In the genomic region with DNA sequence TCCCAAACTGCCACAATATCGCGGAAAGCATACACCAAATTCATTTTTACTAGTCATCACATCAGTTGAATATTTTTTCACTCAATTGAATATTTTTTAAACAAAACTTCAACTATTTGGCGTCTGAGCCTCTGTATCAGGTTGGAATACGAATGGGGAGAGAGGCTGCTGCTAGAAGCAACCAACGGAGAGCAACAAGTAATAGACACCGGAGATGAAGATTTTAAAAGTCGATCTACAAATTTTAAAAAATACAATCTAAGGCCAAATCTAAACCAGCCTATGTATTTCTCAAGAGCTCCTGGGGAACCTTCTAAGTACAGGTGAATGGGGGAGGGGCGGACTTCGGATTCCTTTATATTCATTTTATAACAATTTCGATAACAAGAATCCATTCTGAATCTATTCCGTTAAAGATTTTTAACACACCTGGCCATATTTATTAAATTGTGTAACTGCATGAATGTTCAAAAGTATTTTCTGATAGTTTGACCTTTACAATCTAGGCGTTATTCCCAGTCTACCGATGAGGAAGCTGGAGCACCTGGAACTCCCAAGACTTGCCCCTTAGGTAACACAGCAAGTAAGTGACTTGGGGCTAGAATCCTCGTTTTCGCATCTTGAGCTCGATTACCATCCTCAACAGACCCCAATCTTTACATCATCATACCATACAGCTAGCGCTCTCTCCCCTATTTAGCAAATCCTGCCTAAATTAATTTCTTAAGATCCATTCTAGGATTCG, we compare ENCODE assay signal across 8 cellular contexts. TPM values are rescaled to one million over a fixed set of nuclear protein-coding genes. Genes with fewer than 3 reads are reported as not detected.
A peak's percentile ranks its signal among the peaks of the same experiment; 100 is the strongest.
DNase-seq lines count a peak whose midpoint lies in the region; ATAC-seq and TF ChIP-seq lines count a peak whose summit lies in the region.

No MANE protein-coding gene starts in this region.

- H3K4me1 Mint-ChIP-seq in activated CD8-positive, alpha-beta memory T cell treated with anti-CD3 and anti-CD28 coated beads, Interleukin-2, amount 10 ng/mL, durations not matched to agents 7 days and 5 days, result peaks cover 37% of the 10 kb centered on the region
- peaks cover 39% of the 10 kb centered on the region for H3K4me1 Mint-ChIP-seq in stimulated activated naive CD8-positive, alpha-beta T cell treated with anti-CD3 and anti-CD28 coated beads, Interleukin-15, amount 100 ng/mL, for 72 hours

- H3K36me3 Mint-ChIP-seq in activated CD8-positive, alpha-beta memory T cell treated with anti-CD3 and anti-CD28 coated beads, Interleukin-2, amount 10 ng/mL, durations not matched to agents 7 days and 5 days, result peaks cover 9% of the 10 kb centered on the region

- no peak for DNase-seq in activated CD8-positive, alpha-beta memory T cell treated with anti-CD3 and anti-CD28 coated beads, Interleukin-2, amount 10 ng/mL, durations not matched to agents 7 days and 5 days
- no peak for DNase-seq in activated CD8-positive, alpha-beta memory T cell treated with anti-CD3 and anti-CD28 coated beads, Interleukin-2, amount 50 U/mL, for 4 hours
- DNase-seq in stimulated activated naive CD8-positive, alpha-beta T cell treated with anti-CD3 and anti-CD28 coated beads, Interleukin-15, amount 100 ng/mL, for 72 hours, result no peak
- DNase-seq in stimulated activated naive CD4-positive, alpha-beta T cell treated with Interleukin-2 at 50 U/mL for 16 hours (lab: John Stamatoyannopoulos, UW), result no peak

- H3K27ac Mint-ChIP-seq in activated CD8-positive, alpha-beta memory T cell treated with anti-CD3 and anti-CD28 coated beads, Interleukin-2, amount 10 ng/mL, durations not matched to agents 7 days and 5 days, result peak overlapping the region; percentile 77
- peak overlapping the region in 1 of 2 donors; percentile 88 for H3K27ac Mint-ChIP-seq in stimulated activated naive CD8-positive, alpha-beta T cell treated with anti-CD3 and anti-CD28 coated beads, Interleukin-15, amount 100 ng/mL, for 72 hours

- peak overlapping the region; percentile 70 for H3K4me3 ChIP-seq in WI38 (ENCODE audit: low read depth, low read length)
- peak overlapping the region; percentile 89 for H3K4me3 ChIP-seq in iPS-11a (ENCODE audit: low read depth, low read length)

- TF ChIP-seq CTCF in WI38 (IDR thresholded peaks at IDR 0.05; ENCODE audit: low read depth, low read length), result no peak

- ATAC-seq in activated CD8-positive, alpha-beta memory T cell treated with anti-CD3 and anti-CD28 coated beads, Interleukin-2, amount 10 ng/mL, durations not matched to agents 7 days and 5 days, result no peak
- no peak for ATAC-seq in stimulated activated naive CD8-positive, alpha-beta T cell treated with anti-CD3 and anti-CD28 coated beads, Interleukin-15, amount 100 ng/mL, for 72 hours
- ATAC-seq in GM18498 (IDR thresholded peaks at IDR 0.05; ENCODE audit: unreplicated experiment) (no peak), GM18519 (IDR thresholded peaks at IDR 0.05; ENCODE audit: low FRiP score, unreplicated experiment) (no peak)

- H3K9me3 Mint-ChIP-seq in activated CD8-positive, alpha-beta memory T cell treated with anti-CD3 and anti-CD28 coated beads, Interleukin-2, amount 10 ng/mL, durations not matched to agents 7 days and 5 days (ENCODE audit: low read depth), result no peaks in the 10 kb centered on the region
- no peaks in the 10 kb centered on the region for H3K9me3 Mint-ChIP-seq in stimulated activated naive CD8-positive, alpha-beta T cell treated with anti-CD3 and anti-CD28 coated beads, Interleukin-15, amount 100 ng/mL, for 72 hours

- peak overlapping the region; percentile 87 for H3K4me3 Mint-ChIP-seq in activated CD8-positive, alpha-beta memory T cell treated with anti-CD3 and anti-CD28 coated beads, Interleukin-2, amount 10 ng/mL, durations not matched to agents 7 days and 5 days
- H3K4me3 Mint-ChIP-seq in stimulated activated naive CD8-positive, alpha-beta T cell treated with anti-CD3 and anti-CD28 coated beads, Interleukin-15, amount 100 ng/mL, for 72 hours, result peak overlapping the region; percentile 97

- CTCF ChIA-PET in activated CD8-positive, alpha-beta memory T cell treated with anti-CD3 and anti-CD28 coated beads, Interleukin-2, amount 10 ng/mL, durations not matched to agents 7 days and 5 days (lab: Charles Lee), result interaction anchor here (0.7 to 1.3 kb wide), 2 partner anchors 16 to 60 kb away, joined by 3 read pairs; a partner anchor contains a TSS

- no peaks in the 10 kb centered on the region for H3K27me3 Mint-ChIP-seq in activated CD8-positive, alpha-beta memory T cell treated with anti-CD3 and anti-CD28 coated beads, Interleukin-2, amount 10 ng/mL, durations not matched to agents 7 days and 5 days
- H3K27me3 Mint-ChIP-seq in stimulated activated naive CD8-positive, alpha-beta T cell treated with anti-CD3 and anti-CD28 coated beads, Interleukin-15, amount 100 ng/mL, for 72 hours, result no peaks in the 10 kb centered on the region

RNA-seq across cellular contexts. Expression of a gene that starts 1.2 kb away (rescaled TPM):
- 10 to 100 TPM; 11.9 to 13.7 TPM for total RNA-seq in activated CD8-positive, alpha-beta memory T cell treated with anti-CD3 and anti-CD28 coated beads, Interleukin-2, amount 10 ng/mL, durations not matched to agents 7 days and 5 days
